ENCODE assay signal across 28 cellular contexts in genomic region chr13:111919286-111919685, GRCh38.
"Had no signal": no experiment of that assay in that cellular context is flagged by ENCODE, and none has a peak within 500 bp of the region (broad histone marks: within the 10 kb centered on the region; RNA-seq: fewer than 3 reads in every experiment).

No MANE protein-coding gene starts in this region.

- H3K4me3 ChIP-seq: colonic mucosa, esophagus squamous epithelium, heart right ventricle, lower lobe of right lung, pancreas, right lobe of liver, stomach, thyroid gland had no signal

- H3K9me3 Mint-ChIP-seq: nephron progenitor cell had no signal

- H3K27me3 ChIP-seq: colonic mucosa, pancreas, right lobe of liver, thyroid gland had no signal

- DNase-seq: colonic mucosa; dermis blood vessel endothelial cell; effector memory CD4-positive, alpha-beta T cell; erythroblast; esophagus squamous epithelium; foreskin melanocyte; glutamatergic neuron; heart right ventricle; hippocampal formation; kidney glomerular epithelial cell; left colon; left ventricle myocardium superior; lower lobe of right lung; nephron progenitor cell; occipital lobe; right lobe of liver; small intestine; stimulated activated CD4-positive, alpha-beta T cell treated with anti-CD3 and anti-CD28 coated beads, Interleukin-12 subunit alpha, Interleukin-12 subunit beta, amount 100 ng/mL, for 4 hours; stimulated activated CD4-positive, alpha-beta T cell treated with anti-CD3 and anti-CD28 coated beads, Interleukin-1b, Interleukin-23, amount 100 ng/mL, for 48 hours; stimulated activated CD4-positive, alpha-beta T cell treated with anti-CD3 and anti-CD28 coated beads, Interleukin-4, amount 100 ng/mL, for 1 hour; stimulated activated CD8-positive, alpha-beta memory T cell treated with anti-CD3 and anti-CD28 coated beads, Interleukin-4, amount 100 ng/mL, for 48 hours; stimulated activated naive CD4-positive, alpha-beta T cell treated with Interleukin-2 at 50 U/mL for 16 hours; stomach; thyroid gland; trophoblast cell had no signal

- H3K27ac ChIP-seq: colonic mucosa, esophagus squamous epithelium, heart right ventricle, lower lobe of right lung, pancreas, right lobe of liver, stomach, thyroid gland had no signal

- H3K4me3 Mint-ChIP-seq: naive thymus-derived CD8-positive, alpha-beta T cell; nephron progenitor cell had no signal

- H3K9me3 ChIP-seq: colonic mucosa, esophagus squamous epithelium, heart right ventricle, lower lobe of right lung, pancreas, right lobe of liver, stomach, thyroid gland had no signal

- H3K4me1 ChIP-seq: colonic mucosa, esophagus squamous epithelium, heart right ventricle, lower lobe of right lung, pancreas, right lobe of liver, stomach, thyroid gland had no signal

- H3K27ac Mint-ChIP-seq: naive thymus-derived CD8-positive, alpha-beta T cell; progenitor cell of endocrine pancreas had no signal

- H3K36me3 ChIP-seq: colonic mucosa, esophagus squamous epithelium, heart right ventricle, lower lobe of right lung, pancreas, right lobe of liver, stomach, thyroid gland had no signal

- ATAC-seq: heart right ventricle; left colon; left ventricle myocardium superior; naive thymus-derived CD8-positive, alpha-beta T cell; pancreas; right lobe of liver had no signal

- H3K36me3 Mint-ChIP-seq: naive thymus-derived CD8-positive, alpha-beta T cell had no signal
